ENCODE assay signal across 22 cellular contexts in the genomic region with DNA sequence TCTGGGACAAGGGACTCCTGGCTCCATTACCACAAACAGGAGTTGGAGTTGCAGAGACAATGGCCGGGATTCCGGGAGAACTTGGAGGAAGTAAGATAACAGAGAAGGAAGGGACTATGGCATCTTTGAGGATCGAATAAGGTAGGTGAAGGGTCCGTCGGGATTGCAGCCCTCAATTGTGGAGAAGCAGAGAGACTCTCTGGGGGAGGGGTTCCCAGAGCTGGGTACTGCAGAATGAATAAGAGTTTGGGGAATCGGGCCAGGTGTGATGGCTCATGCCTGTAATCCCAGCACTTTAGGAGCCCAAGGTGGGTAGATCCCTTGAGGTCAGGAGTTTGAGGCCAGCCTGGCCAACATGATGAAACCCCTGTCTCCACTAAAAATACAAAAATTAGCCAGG. TPM values are rescaled to one million over a fixed set of nuclear protein-coding genes. Genes with fewer than 3 reads are reported as not detected.
DNase-seq lines count a peak whose midpoint lies in the region; ATAC-seq, FAIRE-seq and TF ChIP-seq lines count a peak whose summit lies in the region.
"Had no signal": no experiment of that assay in that cellular context is flagged by ENCODE, and none has a peak within 500 bp of the region (broad histone marks: within the 10 kb centered on the region; RNA-seq: fewer than 3 reads in every experiment).

No MANE protein-coding gene starts in this region.

- intact Hi-C loops in natural killer cell (cut with micrococcal nuclease), result loop anchor here (10.0 kb wide), 1 partner anchor 67 kb away; the partner anchor contains the start of genes ANO8 and GTPBP3

- no peak for TF ChIP-seq CTCF in natural killer cell (IDR thresholded peaks at IDR 0.05)
- TF ChIP-seq CTCF in astrocyte (IDR thresholded peaks at IDR 0.05; ENCODE audit: insufficient read depth, low read depth, low read length), result no peak

- H3K27me3 Mint-ChIP-seq in natural killer cell (ENCODE audit: low read depth in 2 of 2) (no peaks in the 10 kb centered on the region), astrocyte (ENCODE audit: low read depth, unreplicated experiment) (no peaks in the 10 kb centered on the region)
- no peaks in the 10 kb centered on the region for H3K27me3 Mint-ChIP-seq in natural killer cell treated with Interleukin-12 subunit alpha and Interleukin-12 subunit beta and Interleukin-15 and Interleukin-18, amount 100 ng/mL, for 72 hours
- no peaks in the 10 kb centered on the region for H3K27me3 Mint-ChIP-seq in naive thymus-derived CD8-positive, alpha-beta T cell
- H3K27me3 Mint-ChIP-seq: CD4-positive, alpha-beta memory T cell had no signal

- H3K4me2 ChIP-seq in astrocyte (ENCODE audit: low read length), result no peak overlapping the region
- H3K4me2 ChIP-seq: A549 had no signal

- H3K4me3 Mint-ChIP-seq in natural killer cell (peak overlapping the region; percentile 40), astrocyte (ENCODE audit: unreplicated experiment) (peak overlapping the region; percentile 62)
- no peak overlapping the region for H3K4me3 Mint-ChIP-seq in natural killer cell treated with Interleukin-12 subunit alpha and Interleukin-12 subunit beta and Interleukin-15 and Interleukin-18, amount 100 ng/mL, for 72 hours
- peak overlapping the region in 1 of 10 donors; percentile 24 for H3K4me3 Mint-ChIP-seq in naive thymus-derived CD8-positive, alpha-beta T cell
- H3K4me3 Mint-ChIP-seq in stimulated activated effector memory CD8-positive, alpha-beta T cell treated with anti-CD3 and anti-CD28 coated beads, Interleukin-12 subunit alpha, Interleukin-12 subunit beta, amount 100 ng/mL, for 72 hours, result no peak overlapping the region

- no peaks in the 10 kb centered on the region for H3K9me3 ChIP-seq in astrocyte (ENCODE audit: insufficient read depth, low read depth, low read length)
- H3K9me3 ChIP-seq: A549, BE2C had no signal

- DNase-seq in natural killer cell, result no peak
- DNase-seq in natural killer cell treated with Interleukin-12 subunit alpha and Interleukin-12 subunit beta and Interleukin-15 and Interleukin-18, amount 100 ng/mL, for 72 hours (ENCODE audit: low spot score), result no peak
- DNase-seq in astrocyte (ENCODE audit: low read depth), result no peak
- no peak for DNase-seq in naive thymus-derived CD8-positive, alpha-beta T cell
- no peak for DNase-seq in stimulated activated effector memory CD8-positive, alpha-beta T cell treated with anti-CD3 and anti-CD28 coated beads, Interleukin-12 subunit alpha, Interleukin-12 subunit beta, amount 100 ng/mL, for 72 hours (ENCODE audit: low spot score in 2 of 2)
- no peak for DNase-seq in dedifferentiated amniotic fluid mesenchymal stem cell (ENCODE audit: extremely low spot score)
- DNase-seq in superior temporal gyrus (ENCODE audit: extremely low spot score), result no peak
- DNase-seq: BE2C; CD4-positive, alpha-beta memory T cell; DMS153; DMS79 treated with DMSO at 0.1 percent for 48 hours; EL; GOT3; H9 had no signal

- H2AFZ ChIP-seq in astrocyte (ENCODE audit: low read depth, low read length), result no peak overlapping the region

- no peak overlapping the region for H3K4me3 ChIP-seq in astrocyte (ENCODE audit: insufficient read depth, low read depth, low read length)
- H3K4me3 ChIP-seq: A549 had no signal

- FAIRE-seq in astrocyte (lab: Jason Lieb, UNC), result no peak
- FAIRE-seq: A549, D721Med, G401.6, GM12891 had no signal

- peaks cover 28 to 32% of the 10 kb centered on the region in 2 donors for H3K4me1 Mint-ChIP-seq in natural killer cell
- peaks cover 14 to 38% of the 10 kb centered on the region in 2 donors for H3K4me1 Mint-ChIP-seq in natural killer cell treated with Interleukin-12 subunit alpha and Interleukin-12 subunit beta and Interleukin-15 and Interleukin-18, amount 100 ng/mL, for 72 hours (ENCODE audit: low read depth in 2 of 2)
- H3K4me1 Mint-ChIP-seq in astrocyte (ENCODE audit: low read depth, unreplicated experiment), result peaks cover 9% of the 10 kb centered on the region
- peaks cover 12 to 30% (median 23%) of the 10 kb centered on the region in 4 donors for H3K4me1 Mint-ChIP-seq in naive thymus-derived CD8-positive, alpha-beta T cell
- peaks cover 39% of the 10 kb centered on the region for H3K4me1 Mint-ChIP-seq in stimulated activated effector memory CD8-positive, alpha-beta T cell treated with anti-CD3 and anti-CD28 coated beads, Interleukin-12 subunit alpha, Interleukin-12 subunit beta, amount 100 ng/mL, for 72 hours

- H3K9ac ChIP-seq in astrocyte (ENCODE audit: low read length), result no peak overlapping the region

- no peak for ATAC-seq in natural killer cell
- ATAC-seq in natural killer cell treated with Interleukin-12 subunit alpha and Interleukin-12 subunit beta and Interleukin-15 and Interleukin-18, amount 100 ng/mL, for 72 hours, result no peak
- no peak for ATAC-seq in naive thymus-derived CD8-positive, alpha-beta T cell
- ATAC-seq in stimulated activated effector memory CD8-positive, alpha-beta T cell treated with anti-CD3 and anti-CD28 coated beads, Interleukin-12 subunit alpha, Interleukin-12 subunit beta, amount 100 ng/mL, for 72 hours, result no peak
- no peak for ATAC-seq in GM21390 (IDR thresholded peaks at IDR 0.05; ENCODE audit: unreplicated experiment)
- ATAC-seq: A549 had no signal

- POLR2A ChIA-PET in naive thymus-derived CD8-positive, alpha-beta T cell (lab: Charles Lee), result no interaction called here

- no peak overlapping the region for H3K27ac Mint-ChIP-seq in natural killer cell
- no peak overlapping the region for H3K27ac Mint-ChIP-seq in natural killer cell treated with Interleukin-12 subunit alpha and Interleukin-12 subunit beta and Interleukin-15 and Interleukin-18, amount 100 ng/mL, for 72 hours
- no peak overlapping the region for H3K27ac Mint-ChIP-seq in astrocyte (ENCODE audit: unreplicated experiment)
- H3K27ac Mint-ChIP-seq in naive thymus-derived CD8-positive, alpha-beta T cell, result peak overlapping the region in 6 of 10 donors; percentile 25 to 74 (median 50)
- H3K27ac Mint-ChIP-seq in stimulated activated effector memory CD8-positive, alpha-beta T cell treated with anti-CD3 and anti-CD28 coated beads, Interleukin-12 subunit alpha, Interleukin-12 subunit beta, amount 100 ng/mL, for 72 hours, result peak overlapping the region; percentile 44

- no peaks in the 10 kb centered on the region for H4K20me1 ChIP-seq in astrocyte (ENCODE audit: insufficient read depth, low read length)

- H3K9me3 Mint-ChIP-seq in natural killer cell (no peaks in the 10 kb centered on the region), astrocyte (ENCODE audit: unreplicated experiment) (no peaks in the 10 kb centered on the region)
- no peaks in the 10 kb centered on the region for H3K9me3 Mint-ChIP-seq in natural killer cell treated with Interleukin-12 subunit alpha and Interleukin-12 subunit beta and Interleukin-15 and Interleukin-18, amount 100 ng/mL, for 72 hours
- no peaks in the 10 kb centered on the region for H3K9me3 Mint-ChIP-seq in naive thymus-derived CD8-positive, alpha-beta T cell
- H3K9me3 Mint-ChIP-seq in stimulated activated effector memory CD8-positive, alpha-beta T cell treated with anti-CD3 and anti-CD28 coated beads, Interleukin-12 subunit alpha, Interleukin-12 subunit beta, amount 100 ng/mL, for 72 hours, result no peaks in the 10 kb centered on the region
- H3K9me3 Mint-ChIP-seq: CD4-positive, alpha-beta memory T cell; H9 had no signal

- H3K36me3 ChIP-seq in astrocyte (ENCODE audit: insufficient read depth, low read length), result no peaks in the 10 kb centered on the region
- H3K36me3 ChIP-seq: BE2C had no signal

- H3K27ac ChIP-seq in astrocyte (ENCODE audit: low read depth, low read length), result no peak overlapping the region
- H3K27ac ChIP-seq: A549, C4-2B had no signal

- H3K27me3 ChIP-seq in astrocyte (ENCODE audit: insufficient read depth, low read length), result no peaks in the 10 kb centered on the region
- H3K27me3 ChIP-seq: BE2C had no signal

- no peaks in the 10 kb centered on the region for H3K79me2 ChIP-seq in astrocyte (ENCODE audit: insufficient read depth, low read length)

- H3K36me3 Mint-ChIP-seq in natural killer cell, result no peaks in the 10 kb centered on the region
- H3K36me3 Mint-ChIP-seq in natural killer cell treated with Interleukin-12 subunit alpha and Interleukin-12 subunit beta and Interleukin-15 and Interleukin-18, amount 100 ng/mL, for 72 hours, result no peaks in the 10 kb centered on the region
- H3K36me3 Mint-ChIP-seq in astrocyte (ENCODE audit: low read depth, unreplicated experiment), result peaks cover 11% of the 10 kb centered on the region
- peaks cover 0 to 27% (median 2%) of the 10 kb centered on the region in 3 donors for H3K36me3 Mint-ChIP-seq in naive thymus-derived CD8-positive, alpha-beta T cell
- H3K36me3 Mint-ChIP-seq in stimulated activated effector memory CD8-positive, alpha-beta T cell treated with anti-CD3 and anti-CD28 coated beads, Interleukin-12 subunit alpha, Interleukin-12 subunit beta, amount 100 ng/mL, for 72 hours, result peaks cover 71% of the 10 kb centered on the region

- peaks cover 6% of the 10 kb centered on the region for H3K4me1 ChIP-seq in astrocyte (ENCODE audit: insufficient read depth, low read length)
- H3K4me1 ChIP-seq: A549 had no signal

RNA-seq across cellular contexts. Expression of gene BST2, which starts 3.8 kb away (rescaled TPM):
- 100 to 1,000 TPM in 2 of 3 donors, 10 to 100 TPM in 1; 84.8 to 106 (median 100) TPM for total RNA-seq in natural killer cell
- 100 to 1,000 TPM; 150 to 282 TPM for total RNA-seq in natural killer cell treated with Interleukin-12 subunit alpha and Interleukin-12 subunit beta and Interleukin-15 and Interleukin-18, amount 100 ng/mL, for 72 hours
- 301 and 376 TPM in 2 replicates for total RNA-seq in astrocyte
- 10 to 100 TPM; 41.8 to 45.0 TPM for total RNA-seq in naive thymus-derived CD8-positive, alpha-beta T cell
- 100 to 1,000 TPM; 132 to 178 (median 144) TPM for polyA plus RNA-seq in naive thymus-derived CD8-positive, alpha-beta T cell

RNA-seq across cellular contexts. Expression of gene CCDC194, which starts 7.6 kb away (rescaled TPM):
- total RNA-seq in natural killer cell (1 to 10 TPM in 2 of 3 donors, not detected in 1; 2.7 TPM), astrocyte (14.1 and 15.5 TPM in 2 replicates)
- total RNA-seq in natural killer cell treated with Interleukin-12 subunit alpha and Interleukin-12 subunit beta and Interleukin-15 and Interleukin-18, amount 100 ng/mL, for 72 hours, result 1 to 10 TPM; 4.4 to 6.6 TPM
- 1 to 10 TPM; 2.4 to 3.4 TPM for total RNA-seq in naive thymus-derived CD8-positive, alpha-beta T cell
- polyA plus RNA-seq in naive thymus-derived CD8-positive, alpha-beta T cell, result not detected
- polyA plus RNA-seq: A549; AG04450; CD4-positive, alpha-beta memory T cell had no signal

RNA-seq across cellular contexts. Expression of gene MVB12A, which starts 18.2 kb away (rescaled TPM):
- 10 to 100 TPM; 28.4 to 30.1 (median 29.4) TPM for total RNA-seq in natural killer cell
- 10 to 100 TPM; 37.0 to 45.9 TPM for total RNA-seq in natural killer cell treated with Interleukin-12 subunit alpha and Interleukin-12 subunit beta and Interleukin-15 and Interleukin-18, amount 100 ng/mL, for 72 hours
- total RNA-seq in astrocyte, result 41.0 and 50.1 TPM in 2 replicates
- 10 to 100 TPM; 28.1 to 30.0 TPM for total RNA-seq in naive thymus-derived CD8-positive, alpha-beta T cell
- 10 to 100 TPM; 24.3 to 34.6 (median 31.0) TPM for polyA plus RNA-seq in naive thymus-derived CD8-positive, alpha-beta T cell

RNA-seq across cellular contexts. Expression of gene PLVAP, which starts 24.5 kb away (rescaled TPM):
- total RNA-seq in natural killer cell (under 1 TPM in 2 of 3 donors, not detected in 1; 0.33 to 0.53 TPM), astrocyte (0.77 and 0.95 TPM in 2 replicates)
- total RNA-seq in natural killer cell treated with Interleukin-12 subunit alpha and Interleukin-12 subunit beta and Interleukin-15 and Interleukin-18, amount 100 ng/mL, for 72 hours, result under 1 TPM in 1 of 2 donors, not detected in 1; 0.59 TPM
- total RNA-seq in naive thymus-derived CD8-positive, alpha-beta T cell, result not detected
- polyA plus RNA-seq in naive thymus-derived CD8-positive, alpha-beta T cell, result not detected
- total RNA-seq: H9, HT-29 had no signal
- polyA plus RNA-seq: A549; AG04450; CD4-positive, alpha-beta memory T cell had no signal

RNA-seq across cellular contexts. Expression of gene TMEM221, which starts 46.8 kb away (rescaled TPM):
- not detected for total RNA-seq in natural killer cell
- total RNA-seq in natural killer cell treated with Interleukin-12 subunit alpha and Interleukin-12 subunit beta and Interleukin-15 and Interleukin-18, amount 100 ng/mL, for 72 hours, result not detected
- 0.19 and 0.23 TPM in 2 replicates for total RNA-seq in astrocyte
- total RNA-seq in naive thymus-derived CD8-positive, alpha-beta T cell, result not detected
- under 1 TPM in 1 of 3 donors, not detected in 2; 0.13 TPM for polyA plus RNA-seq in naive thymus-derived CD8-positive, alpha-beta T cell
- total RNA-seq: CD4-positive, alpha-beta memory T cell; HT-29 had no signal

Comparison
In these comparisons a context has a peak if more than half of its experiments do, and no peak if none do; other contexts are left out.
1. H3K4me3 Mint-ChIP-seq: peak in natural killer cell (single experiment) and astrocyte (single experiment); none in natural killer cell treated with Interleukin-12 subunit alpha and Interleukin-12 subunit beta and Interleukin-15 and Interleukin-18, amount 100 ng/mL, for 72 hours (single experiment) and stimulated activated effector memory CD8-positive, alpha-beta T cell treated with anti-CD3 and anti-CD28 coated beads, Interleukin-12 subunit alpha, Interleukin-12 subunit beta, amount 100 ng/mL, for 72 hours (single experiment).
2. H3K27ac Mint-ChIP-seq: peak in naive thymus-derived CD8-positive, alpha-beta T cell (6 of 10) and stimulated activated effector memory CD8-positive, alpha-beta T cell treated with anti-CD3 and anti-CD28 coated beads, Interleukin-12 subunit alpha, Interleukin-12 subunit beta, amount 100 ng/mL, for 72 hours (single experiment); none in natural killer cell (0 of 2), natural killer cell treated with Interleukin-12 subunit alpha and Interleukin-12 subunit beta and Interleukin-15 and Interleukin-18, amount 100 ng/mL, for 72 hours (0 of 2) and astrocyte (single experiment).